In the genomic region with DNA sequence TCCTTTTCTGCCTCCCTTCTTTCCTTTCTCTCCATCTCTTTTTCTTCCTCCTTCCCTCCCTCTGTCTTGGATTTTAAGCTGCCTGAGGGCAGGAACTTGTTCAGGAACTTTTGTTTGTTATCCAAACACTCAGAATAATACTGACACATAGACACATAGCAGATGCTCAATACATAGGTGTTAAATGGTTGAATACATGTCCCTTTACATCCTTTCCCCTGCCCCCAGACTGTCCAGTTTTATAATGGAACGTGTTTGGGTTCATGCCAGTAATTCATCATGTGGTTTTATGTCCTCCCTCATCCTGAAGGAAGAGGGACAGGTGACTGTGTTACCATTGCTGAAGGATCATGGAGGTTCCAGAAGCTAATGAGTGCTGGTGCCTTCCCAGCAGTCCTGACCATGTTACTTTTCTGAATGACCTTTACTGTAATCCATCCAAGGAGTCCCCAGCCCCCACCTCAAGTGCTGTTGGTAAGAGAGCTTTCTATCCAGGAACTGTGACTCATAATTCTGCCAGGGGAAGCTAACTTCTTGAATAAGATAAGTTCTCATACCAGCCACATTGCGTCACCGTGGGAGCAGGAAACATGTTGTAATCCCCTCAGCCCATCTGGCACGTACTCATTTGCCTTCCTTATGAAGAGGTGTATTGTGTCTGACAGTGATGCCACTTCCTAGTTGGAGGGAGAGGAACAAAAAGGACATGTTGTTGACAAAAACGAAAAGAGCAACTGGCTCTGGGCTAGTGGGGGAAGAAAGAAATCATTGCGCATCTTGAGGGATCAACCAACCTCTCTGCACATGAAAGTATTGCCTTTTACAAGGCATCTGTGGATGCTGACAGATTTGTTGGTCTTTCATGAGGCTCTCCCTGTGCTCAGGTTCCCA, we compare ENCODE assay signal across 8 cellular contexts. TPM values are rescaled to one million over a fixed set of nuclear protein-coding genes. Genes with fewer than 3 reads are reported as not detected.
A peak's percentile ranks its signal among the peaks of the same experiment; 100 is the strongest.
DNase-seq lines count a peak whose midpoint lies in the region; ATAC-seq lines count a peak whose summit lies in the region.

No MANE protein-coding gene starts in this region.

- ATAC-seq in GM19463 (IDR thresholded peaks at IDR 0.05; ENCODE audit: unreplicated experiment) (peak; percentile 52), GM21619 (IDR thresholded peaks at IDR 0.05; ENCODE audit: unreplicated experiment) (no peak), HG03442 (IDR thresholded peaks at IDR 0.05; ENCODE audit: unreplicated experiment) (no peak)

- peaks cover 10% of the 10 kb centered on the region for H3K9me3 Mint-ChIP-seq in activated T-helper 1 cell treated with anti-CD3 and anti-CD28 coated beads, Interleukin-12 subunit alpha, Interleukin-12 subunit beta, Interleukin-2, Interleukin-4 antibody, amounts not matched to agents 30 ng/mL and 10 ng/mL and 1 ng/mL, durations not matched to agents 14 hours and 24 hours and 36 hours

- intact Hi-C loops in activated T-helper 1 cell treated with anti-CD3 and anti-CD28 coated beads, Interleukin-12 subunit alpha, Interleukin-12 subunit beta, Interleukin-2, Interleukin-4 antibody, amounts not matched to agents 30 ng/mL and 10 ng/mL and 1 ng/mL, durations not matched to agents 14 hours and 24 hours and 36 hours (cut with micrococcal nuclease), result loop anchor here (1.0 to 10.0 kb wide), 7 partner anchors 11 to 1031 kb away; a partner anchor contains a TSS
- intact Hi-C loops in posterior vena cava (cut with DNase I), result no loop called here

- DNase-seq in NCI-H510A treated with DMSO at 0.1 percent for 48 hours (lab: John Stamatoyannopoulos, UW), result peak; percentile 34
- DNase-seq in activated T-helper 1 cell treated with anti-CD3 and anti-CD28 coated beads, Interleukin-12 subunit alpha, Interleukin-12 subunit beta, Interleukin-2, Interleukin-4 antibody, amounts not matched to agents 30 ng/mL and 10 ng/mL and 1 ng/mL, durations not matched to agents 14 hours and 24 hours and 36 hours (ENCODE audit: low spot score), result peak; percentile 67
- DNase-seq in glomerular endothelial cell (ENCODE audit: extremely low read depth, low read depth, low spot score), result peak; percentile 99
- peak; percentile 94 for DNase-seq in posterior vena cava (ENCODE audit: low spot score)
- DNase-seq in NCI-H69 (lab: John Stamatoyannopoulos, UW), result no peak

- peaks cover 83% of the 10 kb centered on the region for H3K4me1 Mint-ChIP-seq in activated T-helper 1 cell treated with anti-CD3 and anti-CD28 coated beads, Interleukin-12 subunit alpha, Interleukin-12 subunit beta, Interleukin-2, Interleukin-4 antibody, amounts not matched to agents 30 ng/mL and 10 ng/mL and 1 ng/mL, durations not matched to agents 14 hours and 24 hours and 36 hours (ENCODE audit: low read depth)

- H3K27ac Mint-ChIP-seq in activated T-helper 1 cell treated with anti-CD3 and anti-CD28 coated beads, Interleukin-12 subunit alpha, Interleukin-12 subunit beta, Interleukin-2, Interleukin-4 antibody, amounts not matched to agents 30 ng/mL and 10 ng/mL and 1 ng/mL, durations not matched to agents 14 hours and 24 hours and 36 hours, result peak overlapping the region; percentile 97

- peaks cover 44% of the 10 kb centered on the region for H3K36me3 Mint-ChIP-seq in activated T-helper 1 cell treated with anti-CD3 and anti-CD28 coated beads, Interleukin-12 subunit alpha, Interleukin-12 subunit beta, Interleukin-2, Interleukin-4 antibody, amounts not matched to agents 30 ng/mL and 10 ng/mL and 1 ng/mL, durations not matched to agents 14 hours and 24 hours and 36 hours (ENCODE audit: low read depth)

- H3K27me3 Mint-ChIP-seq in activated T-helper 1 cell treated with anti-CD3 and anti-CD28 coated beads, Interleukin-12 subunit alpha, Interleukin-12 subunit beta, Interleukin-2, Interleukin-4 antibody, amounts not matched to agents 30 ng/mL and 10 ng/mL and 1 ng/mL, durations not matched to agents 14 hours and 24 hours and 36 hours (ENCODE audit: insufficient read depth), result no peaks in the 10 kb centered on the region

- peak overlapping the region; percentile 42 for H3K4me3 Mint-ChIP-seq in activated T-helper 1 cell treated with anti-CD3 and anti-CD28 coated beads, Interleukin-12 subunit alpha, Interleukin-12 subunit beta, Interleukin-2, Interleukin-4 antibody, amounts not matched to agents 30 ng/mL and 10 ng/mL and 1 ng/mL, durations not matched to agents 14 hours and 24 hours and 36 hours

RNA-seq across cellular contexts. Expression of a gene that starts 52.4 kb away (rescaled TPM):
- 26.4 and 31.6 TPM in 2 replicates for total RNA-seq in activated T-helper 1 cell treated with anti-CD3 and anti-CD28 coated beads, Interleukin-12 subunit alpha, Interleukin-12 subunit beta, Interleukin-2, Interleukin-4 antibody, amounts not matched to agents 30 ng/mL and 10 ng/mL and 1 ng/mL, durations not matched to agents 14 hours and 24 hours and 36 hours
- total RNA-seq in glomerular endothelial cell (8.1 and 12.5 TPM in 2 replicates), posterior vena cava (10 to 100 TPM; 10.2 to 17.2 TPM)
